Comparison of ENCODE assay signal across 1 cellular context in the genomic region with DNA sequence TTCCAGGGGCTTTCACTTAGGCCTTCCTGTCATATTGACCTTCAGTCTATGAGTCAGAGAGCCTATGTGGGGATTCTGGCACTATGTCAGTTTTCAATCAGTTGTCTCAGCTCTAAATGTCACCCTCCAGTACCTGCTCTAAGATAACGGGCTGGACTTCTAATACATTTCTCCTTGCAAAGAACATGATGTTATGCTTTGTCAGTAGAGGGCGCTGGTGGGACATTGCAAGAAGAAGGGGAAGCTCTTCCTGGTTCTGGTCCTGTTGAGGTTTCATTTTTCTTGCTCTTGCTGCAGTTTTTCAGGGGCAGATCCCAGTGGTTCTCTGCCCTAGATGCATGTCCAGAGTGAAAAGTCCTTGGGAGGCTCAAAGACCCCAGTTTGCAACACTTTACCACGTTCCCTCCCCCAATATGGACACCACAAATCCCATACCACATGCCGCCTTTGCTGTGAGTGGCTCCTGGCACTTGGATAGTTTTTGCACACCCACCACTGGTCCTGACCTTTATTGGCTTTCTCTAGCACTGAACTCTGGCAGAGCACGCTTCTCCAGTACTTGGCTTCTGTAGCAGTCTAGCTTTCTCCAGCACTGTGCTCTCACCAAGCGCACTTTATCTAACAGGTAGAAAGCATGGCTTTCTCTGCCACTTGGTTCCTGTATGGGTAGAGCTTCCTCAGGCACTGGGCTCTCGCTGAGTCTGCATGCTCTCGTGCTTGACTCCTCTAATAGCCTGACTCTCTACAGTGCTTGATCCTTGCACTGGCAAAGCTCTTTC.
TF ChIP-seq lines count a peak whose summit lies in the region.

No MANE protein-coding gene starts in this region.

TF ChIP-seq in Ishikawa, 13 proteins besides CTCF, POLR2A, EP300 and RAD21 (continued from another document):
- TF ChIP-seq, protein P1, sequence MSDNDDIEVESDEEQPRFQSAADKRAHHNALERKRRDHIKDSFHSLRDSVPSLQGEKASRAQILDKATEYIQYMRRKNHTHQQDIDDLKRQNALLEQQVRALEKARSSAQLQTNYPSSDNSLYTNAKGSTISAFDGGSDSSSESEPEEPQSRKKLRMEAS (IDR thresholded peaks at IDR 0.05): no peak
- no peak for TF ChIP-seq CEBPB (IDR thresholded peaks at IDR 0.05)
- no peak for TF ChIP-seq TEAD4 (IDR thresholded peaks at IDR 0.05)
- TF ChIP-seq, protein P2, sequence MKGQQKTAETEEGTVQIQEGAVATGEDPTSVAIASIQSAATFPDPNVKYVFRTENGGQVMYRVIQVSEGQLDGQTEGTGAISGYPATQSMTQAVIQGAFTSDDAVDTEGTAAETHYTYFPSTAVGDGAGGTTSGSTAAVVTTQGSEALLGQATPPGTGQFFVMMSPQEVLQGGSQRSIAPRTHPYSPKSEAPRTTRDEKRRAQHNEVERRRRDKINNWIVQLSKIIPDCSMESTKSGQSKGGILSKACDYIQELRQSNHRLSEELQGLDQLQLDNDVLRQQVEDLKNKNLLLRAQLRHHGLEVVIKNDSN (IDR thresholded peaks at IDR 0.05): no peak
- TF ChIP-seq NFIC (IDR thresholded peaks at IDR 0.05): no peak
- no peak for TF ChIP-seq CREB1 (IDR thresholded peaks at IDR 0.05; ENCODE audit: low read depth)
- no peak for TF ChIP-seq TAF1 (IDR thresholded peaks at IDR 0.05; ENCODE audit: low read depth)
